In the genomic region with DNA sequence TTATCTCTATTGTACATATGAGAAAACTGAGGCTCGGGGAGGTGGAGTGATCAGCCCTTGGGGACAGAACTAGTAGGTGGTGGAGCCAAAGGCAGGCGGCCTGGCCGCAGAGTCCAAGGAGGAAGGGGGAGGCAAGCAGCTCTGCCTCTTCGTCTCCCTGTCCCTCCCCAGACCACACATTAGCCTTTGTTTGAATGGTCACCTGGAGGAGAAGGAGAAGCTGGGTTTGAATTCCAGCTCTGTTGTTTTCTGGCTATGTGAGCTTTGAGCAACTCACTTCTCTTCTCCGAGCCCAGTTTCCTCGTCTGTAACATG, we compare ENCODE assay signal across 9 cellular contexts. TPM values are rescaled to one million over a fixed set of nuclear protein-coding genes. Genes with fewer than 3 reads are reported as not detected.
DNase-seq lines count a peak whose midpoint lies in the region; ATAC-seq lines count a peak whose summit lies in the region.
"Had no signal": no experiment of that assay in that cellular context is flagged by ENCODE, and none has a peak within 500 bp of the region (broad histone marks: within the 10 kb centered on the region; RNA-seq: fewer than 3 reads in every experiment).

No MANE protein-coding gene starts in this region.

- no peaks in the 10 kb centered on the region for H3K27me3 ChIP-seq in BLaER1

- peaks cover 1% of the 10 kb centered on the region for H3K36me3 Mint-ChIP-seq in IgD-negative memory B cell
- H3K36me3 Mint-ChIP-seq in stimulated activated effector memory CD8-positive, alpha-beta T cell treated with anti-CD3 and anti-CD28 coated beads, Interleukin-12 subunit alpha, Interleukin-12 subunit beta, amount 100 ng/mL, for 72 hours, result peaks cover 7% of the 10 kb centered on the region

- no peak for DNase-seq in stimulated activated effector memory CD8-positive, alpha-beta T cell treated with anti-CD3 and anti-CD28 coated beads, Interleukin-12 subunit alpha, Interleukin-12 subunit beta, amount 100 ng/mL, for 72 hours (ENCODE audit: low spot score in 2 of 2)
- DNase-seq in NCI-H1436 (lab: John Stamatoyannopoulos, UW) (no peak), GM19240 (ENCODE audit: insufficient read length, low spot score) (no peak)

- no peak overlapping the region for H3K4me3 Mint-ChIP-seq in IgD-negative memory B cell
- no peak overlapping the region for H3K4me3 Mint-ChIP-seq in stimulated activated effector memory CD8-positive, alpha-beta T cell treated with anti-CD3 and anti-CD28 coated beads, Interleukin-12 subunit alpha, Interleukin-12 subunit beta, amount 100 ng/mL, for 72 hours
- H3K4me3 Mint-ChIP-seq: H9 had no signal

- no peaks in the 10 kb centered on the region for H3K36me3 ChIP-seq in BLaER1

- no peak for ATAC-seq in stimulated activated effector memory CD8-positive, alpha-beta T cell treated with anti-CD3 and anti-CD28 coated beads, Interleukin-12 subunit alpha, Interleukin-12 subunit beta, amount 100 ng/mL, for 72 hours
- no peak for ATAC-seq in HG03432 (IDR thresholded peaks at IDR 0.05; ENCODE audit: unreplicated experiment)

- no peak overlapping the region for H3K27ac ChIP-seq in BLaER1
- peak overlapping the region; percentile 88 for H3K27ac ChIP-seq in angular gyrus (ENCODE audit: low read depth, low read length)
- H3K27ac ChIP-seq: SK-N-MC had no signal

- H4K20me1 ChIP-seq in BLaER1, result peaks cover 12% of the 10 kb centered on the region

- H3K9ac ChIP-seq in BLaER1, result no peak overlapping the region

- peaks cover 76% of the 10 kb centered on the region for H3K4me1 ChIP-seq in BLaER1

- H3K27ac Mint-ChIP-seq in IgD-negative memory B cell, result peak overlapping the region in 2 of 3 donors; percentile 42 to 98
- peak overlapping the region; percentile 43 for H3K27ac Mint-ChIP-seq in stimulated activated effector memory CD8-positive, alpha-beta T cell treated with anti-CD3 and anti-CD28 coated beads, Interleukin-12 subunit alpha, Interleukin-12 subunit beta, amount 100 ng/mL, for 72 hours
- H3K27ac Mint-ChIP-seq: H9 had no signal

- no peak overlapping the region for H3K4me3 ChIP-seq in BLaER1
- H3K4me3 ChIP-seq: SK-N-MC had no signal

- peak overlapping the region; percentile 59 for H3K4me2 ChIP-seq in BLaER1

- H3K4me1 Mint-ChIP-seq in IgD-negative memory B cell, result peaks cover 18 to 23% (median 22%) of the 10 kb centered on the region in 3 donors
- peaks cover 6% of the 10 kb centered on the region for H3K4me1 Mint-ChIP-seq in stimulated activated effector memory CD8-positive, alpha-beta T cell treated with anti-CD3 and anti-CD28 coated beads, Interleukin-12 subunit alpha, Interleukin-12 subunit beta, amount 100 ng/mL, for 72 hours

- H3K27me3 Mint-ChIP-seq in IgD-negative memory B cell, result peaks cover 2% of the 10 kb centered on the region

- H3K9me3 Mint-ChIP-seq in IgD-negative memory B cell, result no peaks in the 10 kb centered on the region
- no peaks in the 10 kb centered on the region for H3K9me3 Mint-ChIP-seq in stimulated activated effector memory CD8-positive, alpha-beta T cell treated with anti-CD3 and anti-CD28 coated beads, Interleukin-12 subunit alpha, Interleukin-12 subunit beta, amount 100 ng/mL, for 72 hours
- H3K9me3 Mint-ChIP-seq: H9 had no signal

- H3K9me3 ChIP-seq in BLaER1, result no peaks in the 10 kb centered on the region

RNA-seq across cellular contexts. Expression of a gene that starts 21.4 kb away (rescaled TPM):
- polyA plus RNA-seq in IgD-negative memory B cell, result 1,002 TPM

RNA-seq across cellular contexts. Expression of a gene that starts 55.6 kb away (rescaled TPM):
- not detected for polyA plus RNA-seq in IgD-negative memory B cell
